In genomic region chr5:67004730-67005350, GRCh38 we compare ENCODE assay signal across 8 cellular contexts.
DNase-seq lines count a peak whose midpoint lies in the region; ATAC-seq and TF ChIP-seq lines count a peak whose summit lies in the region.

No MANE protein-coding gene starts in this region.

- BruUV-seq in PC-3 (replicated peaks; lab: Mats Ljungman, UMichigan): TSS peak; percentile 71

- no peaks in the 10 kb centered on the region for H3K9me2 ChIP-seq in PC-3 (replicated peaks; ENCODE audit: low read length)

- H3K9me3 Mint-ChIP-seq in CD4-positive, CD25-positive, alpha-beta regulatory T cell: no peaks in the 10 kb centered on the region
- H3K9me3 Mint-ChIP-seq in neural progenitor cell: no peaks in the 10 kb centered on the region

- H3F3A ChIP-seq in PC-3 (ENCODE audit: low read length, unreplicated experiment): no peaks in the 10 kb centered on the region
- peaks cover 26% of the 10 kb centered on the region for H3F3A ChIP-seq in neural progenitor cell (ENCODE audit: low read depth)

- H3K9me3 ChIP-seq in CD4-positive, CD25-positive, alpha-beta regulatory T cell (ENCODE audit: control insufficient read depth in 2 of 2, low read length in 2 of 2): no peaks in the 10 kb centered on the region
- H3K9me3 ChIP-seq in PC-3 (ENCODE audit: low read length): no peaks in the 10 kb centered on the region
- H3K9me3 ChIP-seq in endocrine pancreas (ENCODE audit: control insufficient read depth, low read length): no peaks in the 10 kb centered on the region
- H3K9me3 ChIP-seq in neural progenitor cell (ENCODE audit: low read depth): no peaks in the 10 kb centered on the region

- H3K4me3 Mint-ChIP-seq in CD4-positive, CD25-positive, alpha-beta regulatory T cell: peak overlapping the region; percentile 94 to 98 (median 97)
- peak overlapping the region; percentile 96 for H3K4me3 Mint-ChIP-seq in neural progenitor cell

- peaks cover 53% of the 10 kb centered on the region for H3K79me2 ChIP-seq in PC-3 (ENCODE audit: low read length)
- H3K79me2 ChIP-seq in neural progenitor cell (ENCODE audit: low read depth): no peaks in the 10 kb centered on the region

- no peaks in the 10 kb centered on the region for H3K36me3 Mint-ChIP-seq in CD4-positive, CD25-positive, alpha-beta regulatory T cell
- H3K36me3 Mint-ChIP-seq in neural progenitor cell: no peaks in the 10 kb centered on the region

- intact Hi-C loops in PC-3 (cut with micrococcal nuclease): loop anchor here (2.0 to 10.0 kb wide), 5 partner anchors 48 to 202 kb away; no protein-coding TSS in a partner anchor

- peak overlapping the region; percentile 66; the same call in 1 of the 2 replicates for H2AFZ ChIP-seq in PC-3 (ENCODE audit: low read length)
- H2AFZ ChIP-seq in neural progenitor cell (replicated peaks): peak overlapping the region; percentile 92

- no peaks in the 10 kb centered on the region for H3K27me3 Mint-ChIP-seq in CD4-positive, CD25-positive, alpha-beta regulatory T cell
- no peaks in the 10 kb centered on the region for H3K27me3 Mint-ChIP-seq in neural progenitor cell (ENCODE audit: insufficient read depth, low read depth)

- H3K4me1 ChIP-seq in CD4-positive, CD25-positive, alpha-beta regulatory T cell (ENCODE audit: control insufficient read depth, insufficient read depth, low read length, poor library complexity, severe bottlenecking): peaks cover 43% of the 10 kb centered on the region
- H3K4me1 ChIP-seq in PC-3 (ENCODE audit: insufficient read depth, low read length) (peaks cover 68% of the 10 kb centered on the region), endocrine pancreas (ENCODE audit: control insufficient read depth, insufficient read depth, low read length) (peaks cover under 1% of the 10 kb centered on the region), neural progenitor cell (peaks cover 11% of the 10 kb centered on the region)

- peak overlapping the region; percentile 92 for H3K4me2 ChIP-seq in PC-3 (ENCODE audit: low read length)
- H3K4me2 ChIP-seq in neural progenitor cell: peak overlapping the region; percentile 88

- H3K4me3 ChIP-seq in CD4-positive, CD25-positive, alpha-beta regulatory T cell (ENCODE audit: low read depth, low read length): peak overlapping the region; percentile 98
- peak overlapping the region; percentile 91 for H3K4me3 ChIP-seq in PC-3 (ENCODE audit: low read length)
- H3K4me3 ChIP-seq in endocrine pancreas (ENCODE audit: control insufficient read depth, insufficient read depth, low read length): peak overlapping the region; percentile 100
- peak overlapping the region; percentile 58 for H3K4me3 ChIP-seq in neural progenitor cell

- CTCF ChIA-PET in PC-3 (lab: Charles Lee): no interaction called here

- peaks cover 42 to 64% (median 55%) of the 10 kb centered on the region in 4 donors for H3K4me1 Mint-ChIP-seq in CD4-positive, CD25-positive, alpha-beta regulatory T cell
- H3K4me1 Mint-ChIP-seq in neural progenitor cell: peaks cover 33% of the 10 kb centered on the region

- H3K27ac Mint-ChIP-seq in CD4-positive, CD25-positive, alpha-beta regulatory T cell: peak overlapping the region; percentile 96 to 98 (median 96)
- peak overlapping the region; percentile 90 for H3K27ac Mint-ChIP-seq in neural progenitor cell

- ATAC-seq in CD4-positive, CD25-positive, alpha-beta regulatory T cell (ENCODE audit: low read depth in 2 of 2): no peak
- ATAC-seq in PC-3 (no peak), GM18909 (IDR thresholded peaks at IDR 0.05; ENCODE audit: poor library complexity, unreplicated experiment) (no peak), GM18502 (IDR thresholded peaks at IDR 0.05; ENCODE audit: poor library complexity, unreplicated experiment) (no peak)

- H3K36me3 ChIP-seq in CD4-positive, CD25-positive, alpha-beta regulatory T cell (ENCODE audit: control insufficient read depth, insufficient read depth, low read length): no peaks in the 10 kb centered on the region
- H3K36me3 ChIP-seq in PC-3 (ENCODE audit: low read depth, low read length): no peaks in the 10 kb centered on the region
- H3K36me3 ChIP-seq in endocrine pancreas (ENCODE audit: control insufficient read depth, insufficient read depth, low read length): no peaks in the 10 kb centered on the region
- no peaks in the 10 kb centered on the region for H3K36me3 ChIP-seq in neural progenitor cell

- H4K20me1 ChIP-seq in PC-3 (ENCODE audit: low read length) (no peaks in the 10 kb centered on the region), neural progenitor cell (ENCODE audit: low read depth) (no peaks in the 10 kb centered on the region)

- H3K9ac ChIP-seq in PC-3 (ENCODE audit: low read length) (peak overlapping the region; percentile 90), endocrine pancreas (ENCODE audit: control insufficient read depth, insufficient read depth, low read length) (peak overlapping the region; percentile 100), neural progenitor cell (no peak overlapping the region)

- DNase-seq in CD4-positive, CD25-positive, alpha-beta regulatory T cell: peak in 1 of 3 donors; percentile 21
- DNase-seq in PC-3 (no peak), neural progenitor cell (ENCODE audit: low spot score) (peak; percentile 31), NCI-H1436 treated with DMSO at 0.1 percent for 48 hours (lab: John Stamatoyannopoulos, UW) (no peak), C1 segment of cervical spinal cord (lab: John Stamatoyannopoulos, UW) (no peak)

- TF ChIP-seq CTCF in PC-3 (conservative IDR thresholded peaks at IDR 0.05; ENCODE audit: low read depth, low read length): no peak
- TF ChIP-seq CTCF in neural progenitor cell (IDR thresholded peaks at IDR 0.05): no peak

- peak overlapping the region; percentile 83 for H3K27ac ChIP-seq in CD4-positive, CD25-positive, alpha-beta regulatory T cell (ENCODE audit: insufficient read depth, low read length, poor library complexity, severe bottlenecking)
- H3K27ac ChIP-seq in PC-3 (ENCODE audit: low read length) (peak overlapping the region; percentile 90), neural progenitor cell (no peak overlapping the region)

- H3K27me3 ChIP-seq in CD4-positive, CD25-positive, alpha-beta regulatory T cell (ENCODE audit: control insufficient read depth, insufficient read depth, low read length): no peaks in the 10 kb centered on the region
- no peaks in the 10 kb centered on the region for H3K27me3 ChIP-seq in PC-3 (ENCODE audit: low read length)
- H3K27me3 ChIP-seq in endocrine pancreas (ENCODE audit: control insufficient read depth, insufficient read depth, low read length): no peaks in the 10 kb centered on the region
- H3K27me3 ChIP-seq in neural progenitor cell: peaks cover 23% of the 10 kb centered on the region

- POLR2A ChIA-PET in PC-3 (lab: Charles Lee; ENCODE audit: unreplicated experiment): interaction anchor here (0.6 to 1.0 kb wide), 3 partner anchors 10 to 1211 kb away, joined by 3 to 4 read pairs (median 3); no protein-coding TSS in a partner anchor
